Comparison of ENCODE assay signal across 13 cellular contexts in genomic region chr2:233063976-233064411, GRCh38. TPM values are rescaled to one million over a fixed set of nuclear protein-coding genes. Genes with fewer than 3 reads are reported as not detected.
DNase-seq lines count a peak whose midpoint lies in the region; ATAC-seq and TF ChIP-seq lines count a peak whose summit lies in the region.
"Had no signal": no experiment of that assay in that cellular context is flagged by ENCODE, and none has a peak within 500 bp of the region (broad histone marks: within the 10 kb centered on the region; RNA-seq: fewer than 3 reads in every experiment).

No MANE protein-coding gene starts in this region.

- H3K9me3 Mint-ChIP-seq in activated T-helper 1 cell treated with anti-CD3 and anti-CD28 coated beads, Interleukin-12 subunit alpha, Interleukin-12 subunit beta, Interleukin-2, Interleukin-4 antibody, amounts not matched to agents 30 ng/mL and 10 ng/mL and 1 ng/mL, durations not matched to agents 14 hours and 24 hours and 36 hours: no peaks in the 10 kb centered on the region
- no peaks in the 10 kb centered on the region for H3K9me3 Mint-ChIP-seq in naive thymus-derived CD4-positive, alpha-beta T cell

- intact Hi-C loops in activated T-helper 1 cell treated with anti-CD3 and anti-CD28 coated beads, Interleukin-12 subunit alpha, Interleukin-12 subunit beta, Interleukin-2, Interleukin-4 antibody, amounts not matched to agents 30 ng/mL and 10 ng/mL and 1 ng/mL, durations not matched to agents 14 hours and 24 hours and 36 hours (cut with micrococcal nuclease): no loop called here
- intact Hi-C loops in naive thymus-derived CD4-positive, alpha-beta T cell (cut with micrococcal nuclease): loop anchor here (1.0 to 10.0 kb wide), 4 partner anchors 7 to 459 kb away; partner anchors contain the start of gene GIGYF2 (in 1 of the 2)

- H3K4me1 Mint-ChIP-seq in activated T-helper 1 cell treated with anti-CD3 and anti-CD28 coated beads, Interleukin-12 subunit alpha, Interleukin-12 subunit beta, Interleukin-2, Interleukin-4 antibody, amounts not matched to agents 30 ng/mL and 10 ng/mL and 1 ng/mL, durations not matched to agents 14 hours and 24 hours and 36 hours (ENCODE audit: low read depth): peaks cover 58% of the 10 kb centered on the region
- H3K4me1 Mint-ChIP-seq in naive thymus-derived CD4-positive, alpha-beta T cell: peaks cover 44 to 69% (median 59%) of the 10 kb centered on the region in 7 donors

- POLR2A ChIA-PET in naive thymus-derived CD4-positive, alpha-beta T cell (lab: Charles Lee): interaction anchor here (0.7 to 6.0 kb wide), 6 partner anchors 10 to 27 kb away, joined by 3 to 37 read pairs (median 5); no protein-coding TSS in a partner anchor

- peaks cover 64 to 81% (median 77%) of the 10 kb centered on the region in 11 experiments for H4K20me1 ChIP-seq in BLaER1 treated with 17β-estradiol and CSF1 and Interleukin-3, amounts not matched to agents 10 nM and 100 nM

- no peaks in the 10 kb centered on the region for H3K27me3 ChIP-seq in BLaER1 treated with 17β-estradiol and CSF1 and Interleukin-3, amounts not matched to agents 10 nM and 100 nM
- no peaks in the 10 kb centered on the region for H3K27me3 ChIP-seq in naive thymus-derived CD4-positive, alpha-beta T cell (ENCODE audit: control insufficient read depth in 2 of 2, insufficient read depth in 2 of 2, low read length in 2 of 2)
- H3K27me3 ChIP-seq: BE2C had no signal

- no peak for TF ChIP-seq CTCF in GM12865 (IDR thresholded peaks at IDR 0.05; ENCODE audit: insufficient read depth, low read depth, low read length, missing control alignments)

- H3K27me3 Mint-ChIP-seq in activated T-helper 1 cell treated with anti-CD3 and anti-CD28 coated beads, Interleukin-12 subunit alpha, Interleukin-12 subunit beta, Interleukin-2, Interleukin-4 antibody, amounts not matched to agents 30 ng/mL and 10 ng/mL and 1 ng/mL, durations not matched to agents 14 hours and 24 hours and 36 hours (ENCODE audit: insufficient read depth): no peaks in the 10 kb centered on the region
- H3K27me3 Mint-ChIP-seq in naive thymus-derived CD4-positive, alpha-beta T cell: no peaks in the 10 kb centered on the region

- no peak overlapping the region for H3K27ac Mint-ChIP-seq in activated T-helper 1 cell treated with anti-CD3 and anti-CD28 coated beads, Interleukin-12 subunit alpha, Interleukin-12 subunit beta, Interleukin-2, Interleukin-4 antibody, amounts not matched to agents 30 ng/mL and 10 ng/mL and 1 ng/mL, durations not matched to agents 14 hours and 24 hours and 36 hours
- peak overlapping the region in 8 of 9 donors; percentile 79 to 99 (median 96) for H3K27ac Mint-ChIP-seq in naive thymus-derived CD4-positive, alpha-beta T cell

- DNase-seq in GM12865 (ENCODE audit: low read depth) (no peak), ecto neural progenitor cell (ENCODE audit: low spot score) (no peak), NCI-H146 (lab: John Stamatoyannopoulos, UW) (no peak)
- DNase-seq in activated T-helper 1 cell treated with anti-CD3 and anti-CD28 coated beads, Interleukin-12 subunit alpha, Interleukin-12 subunit beta, Interleukin-2, Interleukin-4 antibody, amounts not matched to agents 30 ng/mL and 10 ng/mL and 1 ng/mL, durations not matched to agents 14 hours and 24 hours and 36 hours (ENCODE audit: low spot score): no peak
- DNase-seq in naive thymus-derived CD4-positive, alpha-beta T cell: no peak
- DNase-seq: BE2C, NCI-H524, SHP77 treated with DMSO at 0.1 percent for 48 hours had no signal

- H3K36me3 Mint-ChIP-seq in activated T-helper 1 cell treated with anti-CD3 and anti-CD28 coated beads, Interleukin-12 subunit alpha, Interleukin-12 subunit beta, Interleukin-2, Interleukin-4 antibody, amounts not matched to agents 30 ng/mL and 10 ng/mL and 1 ng/mL, durations not matched to agents 14 hours and 24 hours and 36 hours (ENCODE audit: low read depth): peaks cover 32% of the 10 kb centered on the region
- peaks cover 4 to 32% (median 15%) of the 10 kb centered on the region in 5 donors for H3K36me3 Mint-ChIP-seq in naive thymus-derived CD4-positive, alpha-beta T cell

- CTCF ChIA-PET in naive thymus-derived CD4-positive, alpha-beta T cell (lab: Charles Lee): interaction anchor here (1.3 kb wide), 1 partner anchor 10 kb away, joined by 6 read pairs; no protein-coding TSS in a partner anchor

- peaks cover 64 to 79% (median 73%) of the 10 kb centered on the region in 10 experiments for H3K4me1 ChIP-seq in BLaER1 treated with 17β-estradiol and CSF1 and Interleukin-3, amounts not matched to agents 10 nM and 100 nM
- peaks cover 53 to 54% of the 10 kb centered on the region in 2 donors for H3K4me1 ChIP-seq in naive thymus-derived CD4-positive, alpha-beta T cell (ENCODE audit: control insufficient read depth in 2 of 2, insufficient read depth in 2 of 2, low read length in 2 of 2)
- H3K4me1 ChIP-seq: BE2C had no signal

- peak overlapping the region in 9 of 10 experiments; percentile 74 to 98 (median 86); a peak in 16 of 20 replicates for H3K4me3 ChIP-seq in BLaER1 treated with 17β-estradiol and CSF1 and Interleukin-3, amounts not matched to agents 10 nM and 100 nM
- peak overlapping the region; percentile 95 for H3K4me3 ChIP-seq in GM12865 (ENCODE audit: low read depth, low read length)
- H3K4me3 ChIP-seq in naive thymus-derived CD4-positive, alpha-beta T cell (ENCODE audit: low read length): peak overlapping the region; percentile 88

- ATAC-seq in naive thymus-derived CD4-positive, alpha-beta T cell: no peak
- ATAC-seq in GM21381 (IDR thresholded peaks at IDR 0.05; ENCODE audit: unreplicated experiment): no peak
- no peak for ATAC-seq in HG03045 (IDR thresholded peaks at IDR 0.05; ENCODE audit: unreplicated experiment)

- peak overlapping the region; percentile 85 to 96 (median 90); a peak in 13 of 22 replicates for H3K9ac ChIP-seq in BLaER1 treated with 17β-estradiol and CSF1 and Interleukin-3, amounts not matched to agents 10 nM and 100 nM

- peak overlapping the region; percentile 97 for H3K4me3 Mint-ChIP-seq in activated T-helper 1 cell treated with anti-CD3 and anti-CD28 coated beads, Interleukin-12 subunit alpha, Interleukin-12 subunit beta, Interleukin-2, Interleukin-4 antibody, amounts not matched to agents 30 ng/mL and 10 ng/mL and 1 ng/mL, durations not matched to agents 14 hours and 24 hours and 36 hours
- H3K4me3 Mint-ChIP-seq in naive thymus-derived CD4-positive, alpha-beta T cell: peak overlapping the region; percentile 86 to 98 (median 96)

- peak overlapping the region; percentile 86 to 100 (median 98) for H3K4me2 ChIP-seq in BLaER1 treated with 17β-estradiol and CSF1 and Interleukin-3, amounts not matched to agents 10 nM and 100 nM

- peak overlapping the region in 6 of 11 experiments; percentile 34 to 98 (median 94); a peak in 9 of 22 replicates for H3K27ac ChIP-seq in BLaER1 treated with 17β-estradiol and CSF1 and Interleukin-3, amounts not matched to agents 10 nM and 100 nM
- H3K27ac ChIP-seq in naive thymus-derived CD4-positive, alpha-beta T cell (ENCODE audit: low read depth, low read length): peak overlapping the region; percentile 85

- peaks cover 0 to 14% (median 0%) of the 10 kb centered on the region in 11 experiments; a peak in 9 of 22 replicates for H3K9me3 ChIP-seq in BLaER1 treated with 17β-estradiol and CSF1 and Interleukin-3, amounts not matched to agents 10 nM and 100 nM (replicated peaks in 1 of 11)
- no peaks in the 10 kb centered on the region for H3K9me3 ChIP-seq in naive thymus-derived CD4-positive, alpha-beta T cell (ENCODE audit: control insufficient read depth in 2 of 3, low read length in 3 of 3)
- H3K9me3 ChIP-seq: BE2C had no signal

- H3K36me3 ChIP-seq in BLaER1 treated with 17β-estradiol and CSF1 and Interleukin-3, amounts not matched to agents 10 nM and 100 nM: peaks cover 38 to 70% (median 55%) of the 10 kb centered on the region in 11 experiments
- peaks cover 4 to 29% (median 8%) of the 10 kb centered on the region in 3 experiments for H3K36me3 ChIP-seq in naive thymus-derived CD4-positive, alpha-beta T cell (ENCODE audit: control insufficient read depth in 2 of 3, insufficient read depth in 3 of 3, low read length in 3 of 3)
- H3K36me3 ChIP-seq: BE2C had no signal

RNA-seq across cellular contexts. Expression of gene INPP5D, which starts 3.9 kb away (rescaled TPM):
- total RNA-seq in activated T-helper 1 cell treated with anti-CD3 and anti-CD28 coated beads, Interleukin-12 subunit alpha, Interleukin-12 subunit beta, Interleukin-2, Interleukin-4 antibody, amounts not matched to agents 30 ng/mL and 10 ng/mL and 1 ng/mL, durations not matched to agents 14 hours and 24 hours and 36 hours: 60.9 and 61.2 TPM in 2 replicates
- 100 to 1,000 TPM; 106 to 232 (median 126) TPM for total RNA-seq in naive thymus-derived CD4-positive, alpha-beta T cell
- 100 to 1,000 TPM in 1 of 2 donors, 10 to 100 TPM in 1; 41.0 to 122 TPM for polyA plus RNA-seq in naive thymus-derived CD4-positive, alpha-beta T cell
- polyA plus RNA-seq: neural cell had no signal

RNA-seq across cellular contexts. Expression of gene NEU2, which starts 31.5 kb away (rescaled TPM):
- not detected in 2 replicates for total RNA-seq in activated T-helper 1 cell treated with anti-CD3 and anti-CD28 coated beads, Interleukin-12 subunit alpha, Interleukin-12 subunit beta, Interleukin-2, Interleukin-4 antibody, amounts not matched to agents 30 ng/mL and 10 ng/mL and 1 ng/mL, durations not matched to agents 14 hours and 24 hours and 36 hours
- not detected for total RNA-seq in naive thymus-derived CD4-positive, alpha-beta T cell
- polyA plus RNA-seq in naive thymus-derived CD4-positive, alpha-beta T cell: not detected
- total RNA-seq: H7 had no signal
- polyA plus RNA-seq: neural cell had no signal

RNA-seq across cellular contexts. Expression of gene NGEF, which starts 50.9 kb away (rescaled TPM):
- total RNA-seq in activated T-helper 1 cell treated with anti-CD3 and anti-CD28 coated beads, Interleukin-12 subunit alpha, Interleukin-12 subunit beta, Interleukin-2, Interleukin-4 antibody, amounts not matched to agents 30 ng/mL and 10 ng/mL and 1 ng/mL, durations not matched to agents 14 hours and 24 hours and 36 hours: 0.21 TPM in 1 of 2 replicates, not detected in the other
- not detected for total RNA-seq in naive thymus-derived CD4-positive, alpha-beta T cell
- not detected for polyA plus RNA-seq in naive thymus-derived CD4-positive, alpha-beta T cell
